Comparison of ENCODE assay signal across 1 cellular context in the genomic region with DNA sequence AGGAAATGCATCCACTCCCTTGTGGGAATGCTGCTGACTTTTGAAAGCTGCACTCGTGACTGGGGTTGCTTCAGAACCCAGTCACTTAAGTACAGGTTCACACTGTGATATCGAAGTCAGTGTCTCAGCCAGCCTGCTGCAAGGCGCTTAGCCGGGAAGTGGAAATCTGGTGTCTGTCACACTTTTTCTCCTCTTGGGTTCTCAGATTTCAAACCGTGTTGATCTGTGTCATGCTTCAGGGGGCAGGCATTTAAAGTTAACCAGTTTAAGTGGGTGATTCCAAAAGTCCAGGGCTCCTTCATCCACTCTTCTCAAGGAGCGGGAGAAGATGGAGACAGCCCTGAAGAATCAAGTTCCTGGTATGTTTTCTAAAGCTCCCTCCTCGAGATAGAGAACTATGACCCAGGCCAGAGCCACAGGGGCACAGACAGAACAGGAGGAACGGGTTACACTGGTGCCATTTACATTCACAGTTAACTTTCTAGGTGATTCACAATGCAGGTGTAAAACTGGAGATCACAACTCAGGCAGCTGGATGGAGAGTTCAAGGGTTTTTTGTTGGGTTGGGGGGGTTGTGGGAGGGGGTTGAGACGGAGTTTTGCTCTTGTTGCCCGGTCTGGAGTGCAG.
TF ChIP-seq lines count a peak whose summit lies in the region.

No MANE protein-coding gene starts in this region.

TF ChIP-seq in IMR-90, 13 proteins besides CTCF, POLR2A, EP300 and RAD21:
- TF ChIP-seq NFE2L2 (IDR thresholded peaks at IDR 0.05; ENCODE audit: low read depth, low read length) (no peak), RFX5 (IDR thresholded peaks at IDR 0.05; ENCODE audit: low read depth, low read length) (no peak), CHD1 (IDR thresholded peaks at IDR 0.05; ENCODE audit: low read depth, low read length) (no peak), SMC3 (IDR thresholded peaks at IDR 0.05; ENCODE audit: low read depth, low read length) (no peak), MAZ (IDR thresholded peaks at IDR 0.05; ENCODE audit: borderline replicate concordance, low read depth, low read length) (no peak), MAFK (IDR thresholded peaks at IDR 0.05; ENCODE audit: low read depth, low read length) (no peak), MXI1 (IDR thresholded peaks at IDR 0.05; ENCODE audit: borderline replicate concordance, low read depth, low read length) (no peak), FOS (IDR thresholded peaks at IDR 0.05; ENCODE audit: low read depth, low read length) (no peak), RCOR1 (IDR thresholded peaks at IDR 0.05; ENCODE audit: insufficient replicate concordance, low read length) (no peak), BHLHE40 (IDR thresholded peaks at IDR 0.05; ENCODE audit: low read depth, low read length) (no peak), CEBPB (IDR thresholded peaks at IDR 0.05; ENCODE audit: low read depth, low read length) (no peak)
- TF ChIP-seq, protein P1, sequence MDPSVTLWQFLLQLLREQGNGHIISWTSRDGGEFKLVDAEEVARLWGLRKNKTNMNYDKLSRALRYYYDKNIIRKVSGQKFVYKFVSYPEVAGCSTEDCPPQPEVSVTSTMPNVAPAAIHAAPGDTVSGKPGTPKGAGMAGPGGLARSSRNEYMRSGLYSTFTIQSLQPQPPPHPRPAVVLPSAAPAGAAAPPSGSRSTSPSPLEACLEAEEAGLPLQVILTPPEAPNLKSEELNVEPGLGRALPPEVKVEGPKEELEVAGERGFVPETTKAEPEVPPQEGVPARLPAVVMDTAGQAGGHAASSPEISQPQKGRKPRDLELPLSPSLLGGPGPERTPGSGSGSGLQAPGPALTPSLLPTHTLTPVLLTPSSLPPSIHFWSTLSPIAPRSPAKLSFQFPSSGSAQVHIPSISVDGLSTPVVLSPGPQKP (IDR thresholded peaks at IDR 0.05; ENCODE audit: borderline replicate concordance, low read depth, low read length), result no peak
- TF ChIP-seq, protein P2, sequence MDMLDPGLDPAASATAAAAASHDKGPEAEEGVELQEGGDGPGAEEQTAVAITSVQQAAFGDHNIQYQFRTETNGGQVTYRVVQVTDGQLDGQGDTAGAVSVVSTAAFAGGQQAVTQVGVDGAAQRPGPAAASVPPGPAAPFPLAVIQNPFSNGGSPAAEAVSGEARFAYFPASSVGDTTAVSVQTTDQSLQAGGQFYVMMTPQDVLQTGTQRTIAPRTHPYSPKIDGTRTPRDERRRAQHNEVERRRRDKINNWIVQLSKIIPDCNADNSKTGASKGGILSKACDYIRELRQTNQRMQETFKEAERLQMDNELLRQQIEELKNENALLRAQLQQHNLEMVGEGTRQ (IDR thresholded peaks at IDR 0.05; ENCODE audit: low read depth, low read length), result no peak
